In the genomic region with DNA sequence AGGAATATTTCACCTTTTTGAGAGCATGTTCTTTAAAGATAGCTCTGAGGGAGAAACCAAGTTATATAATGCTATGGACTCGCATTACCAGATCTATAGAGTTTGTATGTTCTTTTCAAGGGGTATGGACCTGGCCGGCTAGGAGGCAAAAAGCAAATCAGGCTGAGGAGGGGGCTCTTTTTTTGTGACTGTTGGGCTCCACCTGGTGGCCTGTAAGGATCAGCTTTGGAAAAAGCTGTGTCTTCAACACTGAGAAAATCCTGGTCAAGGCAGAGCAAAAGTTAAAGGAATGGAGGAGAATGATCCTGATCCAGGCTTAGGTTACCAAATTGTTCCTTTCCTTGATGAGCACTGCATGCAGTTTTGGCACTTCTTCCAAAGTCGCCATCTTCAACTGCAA, we compare ENCODE assay signal across 8 cellular contexts.
DNase-seq lines count a peak whose midpoint lies in the region; ATAC-seq and TF ChIP-seq lines count a peak whose summit lies in the region.

No MANE protein-coding gene starts in this region.

- no peak overlapping the region for H3K4me3 ChIP-seq in RWPE2 (ENCODE audit: severe bottlenecking)

- H3K4me1 Mint-ChIP-seq in endothelial cell (ENCODE audit: unreplicated experiment), result peaks cover 28% of the 10 kb centered on the region
- peaks cover 9% of the 10 kb centered on the region for H3K4me1 Mint-ChIP-seq in nephron

- H3K9me3 ChIP-seq in RWPE2 (ENCODE audit: severe bottlenecking), result no peaks in the 10 kb centered on the region

- 0 out of 2 replicates have a peak, but pooled peaks cover 8% of the 10 kb centered on the region for H3K36me3 ChIP-seq in RWPE2 (ENCODE audit: low read depth)

- H3K4me3 Mint-ChIP-seq in endothelial cell (ENCODE audit: unreplicated experiment) (no peak overlapping the region), nephron (no peak overlapping the region)

- no peaks in the 10 kb centered on the region for H3K36me3 Mint-ChIP-seq in endothelial cell (ENCODE audit: low read depth, unreplicated experiment)
- peaks cover 16% of the 10 kb centered on the region for H3K36me3 Mint-ChIP-seq in nephron (ENCODE audit: low read depth)

- H3K4me1 ChIP-seq in RWPE2 (ENCODE audit: insufficient read depth, poor library complexity, severe bottlenecking), result no peaks in the 10 kb centered on the region

- no peak overlapping the region for H3K27ac Mint-ChIP-seq in endothelial cell (ENCODE audit: unreplicated experiment)
- no peak overlapping the region for H3K27ac Mint-ChIP-seq in nephron

- no peaks in the 10 kb centered on the region for H3K27me3 ChIP-seq in RWPE2 (ENCODE audit: insufficient read depth, poor library complexity, severe bottlenecking)

- peak; percentile 54; the same call in 1 of the 3 replicates for ATAC-seq in RWPE2 (ENCODE audit: low read depth)
- no peak for ATAC-seq in HG02759 (IDR thresholded peaks at IDR 0.05; ENCODE audit: unreplicated experiment)
- no peak for ATAC-seq in HG03280 (IDR thresholded peaks at IDR 0.05; ENCODE audit: unreplicated experiment)

- DNase-seq in COLO829 (ENCODE audit: low spot score), result peak; percentile 24
- DNase-seq in HCEC 1CT, result peak; percentile 33
- no peak for DNase-seq in RWPE2 (ENCODE audit: low spot score)
- DNase-seq in endothelial cell (ENCODE audit: low spot score), result peak; percentile 40
- no peak for DNase-seq in KG1 (lab: John Stamatoyannopoulos, UW)

- H3K9me3 Mint-ChIP-seq in endothelial cell (ENCODE audit: unreplicated experiment) (no peaks in the 10 kb centered on the region), nephron (peaks cover 2% of the 10 kb centered on the region)

- no peak overlapping the region for H3K27ac ChIP-seq in RWPE2 (ENCODE audit: poor library complexity, severe bottlenecking)

- TF ChIP-seq CTCF in RWPE2 (IDR thresholded peaks at IDR 0.05; ENCODE audit: poor library complexity, severe bottlenecking) (peak; percentile 67), endothelial cell (IDR thresholded peaks at IDR 0.05; ENCODE audit: unreplicated experiment) (peak; percentile 77), nephron (IDR thresholded peaks at IDR 0.05; ENCODE audit: unreplicated experiment in 3 of 3) (peak; percentile 57 to 70 (median 57))

- peaks cover 1% of the 10 kb centered on the region for H3K27me3 Mint-ChIP-seq in endothelial cell (ENCODE audit: unreplicated experiment)
- H3K27me3 Mint-ChIP-seq in nephron (ENCODE audit: low read depth), result no peaks in the 10 kb centered on the region

Comparison
In these comparisons a context has a peak if more than half of its experiments do, and no peak if none do; other contexts are left out.
1. DNase-seq: peak in COLO829 (single experiment), HCEC 1CT (single experiment) and endothelial cell (single experiment); none in RWPE2 (single experiment) and KG1 (single experiment).
2. Peak in every context shown above with its lines, with median percentiles within 50 percentile points of each other: CTCF ChIP-seq.